1 cellular context compared by ENCODE assay signal in genomic region chr1:184028854-184029623, GRCh38.
TF ChIP-seq lines count a peak whose summit lies in the region.

No MANE protein-coding gene starts in this region.

TF ChIP-seq in K562, 482 proteins besides CTCF, POLR2A, EP300 and RAD21 (continued from another document and continues in another):
- TF ChIP-seq NR2C1 (IDR thresholded peaks at IDR 0.05): no peak
- TF ChIP-seq NR2C1 (tag; IDR thresholded peaks at IDR 0.05): peak; percentile 46; the same call in 1 of the 2 replicates
- TF ChIP-seq SIRT6 (IDR thresholded peaks at IDR 0.05; ENCODE audit: low read depth, low read length): no peak
- no peak for TF ChIP-seq CHD7 (IDR thresholded peaks at IDR 0.05; ENCODE audit: low read depth, low read length)
- TF ChIP-seq ZNF592 (IDR thresholded peaks at IDR 0.05): peak; percentile 82
- no peak for TF ChIP-seq ZNF239 (CRISPR knock-in tag; IDR thresholded peaks at IDR 0.05)
- TF ChIP-seq DACH1 (IDR thresholded peaks at IDR 0.05; ENCODE audit: partially characterized antibody): no peak
- TF ChIP-seq ETS2 (tag; IDR thresholded peaks at IDR 0.05; ENCODE audit: borderline replicate concordance, poor library complexity, severe bottlenecking): no peak
- no peak for TF ChIP-seq ZNF124 (CRISPR knock-in tag; IDR thresholded peaks at IDR 0.05)
- peak; percentile 100 for TF ChIP-seq NFIC (IDR thresholded peaks at IDR 0.05)
- TF ChIP-seq HNRNPLL (IDR thresholded peaks at IDR 0.05; ENCODE audit: low read depth, low read length, poor library complexity, severe bottlenecking): no peak
- TF ChIP-seq HMBOX1 (IDR thresholded peaks at IDR 0.05): peak; percentile 84
- 0 out of 2 replicates have a peak, but pooled peaks have one; percentile 12 for TF ChIP-seq CHD2 (IDR thresholded peaks at IDR 0.05; ENCODE audit: low read depth, low read length)
- 0 out of 2 replicates have a peak, but pooled peaks have one; percentile 33 for TF ChIP-seq KLF6 (CRISPR knock-in tag; IDR thresholded peaks at IDR 0.05; ENCODE audit: borderline replicate concordance)
- 0 out of 2 replicates have a peak, but pooled peaks have one; percentile 64 for TF ChIP-seq CREB5 (CRISPR knock-in tag; IDR thresholded peaks at IDR 0.05)
- 0 out of 2 replicates have a peak, but pooled peaks have one; percentile 11 for TF ChIP-seq CTBP1 (IDR thresholded peaks at IDR 0.05; ENCODE audit: borderline replicate concordance)
- peak; percentile 99 for TF ChIP-seq NFIX (CRISPR knock-in tag; IDR thresholded peaks at IDR 0.05; ENCODE audit: low read depth)
- no peak for TF ChIP-seq HDAC6 (IDR thresholded peaks at IDR 0.05; ENCODE audit: low read depth, low read length)
- TF ChIP-seq HDGF (IDR thresholded peaks at IDR 0.05): no peak
- TF ChIP-seq FOXA3 (CRISPR knock-in tag; conservative IDR thresholded peaks at IDR 0.05 in 1 of 2, IDR thresholded peaks at IDR 0.05 in 1 of 2): peak; percentile 42 to 80; a peak in 2 of 4 replicates
- TF ChIP-seq ZNF354B (CRISPR knock-in tag; IDR thresholded peaks at IDR 0.05): no peak
- TF ChIP-seq BCOR (IDR thresholded peaks at IDR 0.05): no peak
- TF ChIP-seq ATF7 (IDR thresholded peaks at IDR 0.05): peak; percentile 61; the same call in 1 of the 2 replicates
- TF ChIP-seq CHCHD3 (CRISPR knock-in tag; IDR thresholded peaks at IDR 0.05): no peak
- TF ChIP-seq MAZ (CRISPR knock-in tag; conservative IDR thresholded peaks at IDR 0.05 in 1 of 2, IDR thresholded peaks at IDR 0.05 in 1 of 2): 0 out of 4 replicates have a peak, but pooled peaks of 1 of the 2 experiments have one; percentile 50
- TF ChIP-seq GTF2E2 (tag; IDR thresholded peaks at IDR 0.05): peak; percentile 60; the same call in 1 of the 2 replicates
- no peak for TF ChIP-seq ZNF232 (CRISPR knock-in tag; IDR thresholded peaks at IDR 0.05)
- TF ChIP-seq GTF2F1 (IDR thresholded peaks at IDR 0.05; ENCODE audit: low read depth, low read length): 0 out of 2 replicates have a peak, but pooled peaks have one; percentile 43
- TF ChIP-seq RERE (CRISPR knock-in tag; IDR thresholded peaks at IDR 0.05; ENCODE audit: borderline replicate concordance): no peak
- peak; percentile 96 for TF ChIP-seq SMAD1 (IDR thresholded peaks at IDR 0.05; ENCODE audit: low read depth, low read length, partially characterized antibody)
- no peak for TF ChIP-seq ID3 (CRISPR knock-in tag; IDR thresholded peaks at IDR 0.05)
- TF ChIP-seq ID3 (tag; IDR thresholded peaks at IDR 0.05): peak; percentile 74; the same call in 1 of the 2 replicates
- TF ChIP-seq ZKSCAN8 (CRISPR knock-in tag; IDR thresholded peaks at IDR 0.05): 0 out of 2 replicates have a peak, but pooled peaks have one; percentile 23
- TF ChIP-seq WHSC1 (IDR thresholded peaks at IDR 0.05; ENCODE audit: low read length): peak; percentile 32
- peak; percentile 80 for TF ChIP-seq SMAD4 (CRISPR knock-in tag; conservative IDR thresholded peaks at IDR 0.05)
- peak; percentile 36; the same call in 1 of the 2 replicates for TF ChIP-seq SMARCE1 (IDR thresholded peaks at IDR 0.05)
- no peak for TF ChIP-seq NCOA1 (IDR thresholded peaks at IDR 0.05; ENCODE audit: low read depth)
